14 cellular contexts compared by ENCODE assay signal in the genomic region with DNA sequence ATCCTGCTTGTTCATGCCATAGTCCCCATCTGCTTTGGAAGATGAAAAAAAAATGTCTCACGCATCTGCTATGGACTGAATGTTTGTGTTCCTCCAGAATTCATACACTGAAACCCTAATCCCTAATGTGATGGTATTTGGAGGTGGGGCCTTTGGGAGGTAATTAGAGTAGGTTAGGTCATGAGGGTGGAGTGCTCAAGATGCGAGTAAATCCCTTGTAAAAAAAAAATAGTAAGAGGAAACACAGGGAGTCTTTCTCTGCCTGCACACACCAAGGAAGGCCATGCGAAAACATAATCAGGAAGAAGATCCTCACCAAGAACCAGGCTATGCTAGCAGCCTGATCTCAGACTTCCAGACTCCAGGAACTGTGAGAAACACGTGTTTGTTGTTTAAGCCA.
"Had no signal": no experiment of that assay in that cellular context is flagged by ENCODE, and none has a peak within 500 bp of the region (broad histone marks: within the 10 kb centered on the region; RNA-seq: fewer than 3 reads in every experiment).

No MANE protein-coding gene starts in this region.

- H3K36me3 ChIP-seq: adrenal gland, colonic mucosa, gastrocnemius medialis, right lobe of liver, tibial nerve, vagina had no signal

- H3K4me1 ChIP-seq: adrenal gland, colonic mucosa, gastrocnemius medialis, right lobe of liver, tibial nerve, vagina had no signal

- H3K4me3 ChIP-seq: adrenal gland, colonic mucosa, gastrocnemius medialis, right lobe of liver, tibial nerve, vagina had no signal

- ATAC-seq: gastrocnemius medialis; left ventricle myocardium superior; right lobe of liver; stimulated activated effector memory CD8-positive, alpha-beta T cell treated with anti-CD3 and anti-CD28 coated beads, Interleukin-12 subunit alpha, Interleukin-12 subunit beta, amount 100 ng/mL, for 72 hours had no signal

- H3K27ac ChIP-seq: adrenal gland, colonic mucosa, gastrocnemius medialis, right lobe of liver, tibial nerve, vagina had no signal

- H3K9me3 ChIP-seq: adrenal gland, colonic mucosa, gastrocnemius medialis, right lobe of liver, vagina had no signal

- H3K27me3 ChIP-seq: adrenal gland, colonic mucosa, gastrocnemius medialis, right lobe of liver, tibial nerve, vagina had no signal

- DNase-seq: activated CD4-positive, alpha-beta T cell treated with anti-CD3 and anti-CD28 coated beads for 48 hours; activated CD8-positive, alpha-beta memory T cell treated with anti-CD3 and anti-CD28 coated beads for 24 hours; activated naive CD4-positive, alpha-beta T cell treated with anti-CD3 and anti-CD28 coated beads, Interleukin-2, amount 10 ng/mL, durations not matched to agents 7 days and 5 days; adrenal gland; caudate nucleus; colonic mucosa; gastrocnemius medialis; left ventricle myocardium superior; mesendoderm; nucleus accumbens; right lobe of liver had no signal
